In the genomic region with DNA sequence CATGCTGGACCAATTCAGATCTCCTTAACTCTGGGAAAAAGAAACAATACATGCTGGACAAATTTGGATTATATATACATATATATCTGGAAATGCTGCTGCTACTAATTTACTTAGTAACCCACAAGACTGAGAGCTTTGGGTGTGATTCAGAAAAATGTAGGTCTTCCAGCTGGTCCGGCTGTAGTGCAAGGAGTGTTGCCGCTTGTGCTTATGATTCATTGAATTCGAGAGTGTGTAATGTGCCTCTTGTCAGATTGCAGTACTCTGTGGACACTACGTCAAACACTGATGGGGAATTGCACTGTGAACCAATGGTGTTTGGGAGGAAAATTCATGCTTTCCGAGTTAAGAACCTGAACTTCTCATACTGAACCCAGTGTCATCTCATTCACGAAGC, we compare ENCODE assay signal across 18 cellular contexts.
DNase-seq lines count a peak whose midpoint lies in the region; ATAC-seq and TF ChIP-seq lines count a peak whose summit lies in the region.
"Had no signal": no experiment of that assay in that cellular context is flagged by ENCODE, and none has a peak within 500 bp of the region (broad histone marks: within the 10 kb centered on the region; RNA-seq: fewer than 3 reads in every experiment).

No MANE protein-coding gene starts in this region.

- CTCF ChIA-PET in Calu3 (lab: Charles Lee), result no interaction called here

- TF ChIP-seq CTCF in epithelial cell of esophagus (IDR thresholded peaks at IDR 0.05; ENCODE audit: insufficient read depth, low read depth, low read length, missing control alignments), result no peak
- no peak for TF ChIP-seq CTCF in left lung (IDR thresholded peaks at IDR 0.05)
- TF ChIP-seq CTCF in type B pancreatic cell (conservative IDR thresholded peaks at IDR 0.05), result no peak
- no peak for TF ChIP-seq CTCF in Calu3 (IDR thresholded peaks at IDR 0.05; ENCODE audit: unreplicated experiment)

- intact Hi-C loops in left lung (cut with DNase I) (no loop called here), Calu3 (cut with micrococcal nuclease; ENCODE audit: unreplicated experiment) (no loop called here)

- DNase-seq in epithelial cell of esophagus (ENCODE audit: low read depth), result peak; percentile 40
- DNase-seq in left lung, result no peak
- no peak for DNase-seq in type B pancreatic cell (ENCODE audit: extremely low spot score, unreplicated experiment)
- DNase-seq in dermis blood vessel endothelial cell, result no peak
- DNase-seq in Calu3, result no peak
- DNase-seq: 8988T; ACHN; BE2C; C1 segment of cervical spinal cord; CD4-positive, alpha-beta memory T cell; CD4-positive, CD25-positive, alpha-beta regulatory T cell; CD8-positive, alpha-beta memory T cell; COR-L47; DMS79 treated with DMSO at 0.1 percent for 48 hours; GF-D8 had no signal

- BruUV-seq in Calu3 (replicated peaks; lab: Mats Ljungman, UMichigan), result no TSS peak

- H3K27ac Mint-ChIP-seq in type B pancreatic cell, result peak overlapping the region; percentile 90
- no peak overlapping the region for H3K27ac Mint-ChIP-seq in Calu3 (ENCODE audit: unreplicated experiment)
- H3K27ac Mint-ChIP-seq: CD14-positive monocyte; CD4-positive, alpha-beta memory T cell; CD4-positive, CD25-positive, alpha-beta regulatory T cell; CD8-positive, alpha-beta memory T cell had no signal

- H3K36me3 Mint-ChIP-seq in type B pancreatic cell (no peaks in the 10 kb centered on the region), Calu3 (ENCODE audit: insufficient read depth, unreplicated experiment) (no peaks in the 10 kb centered on the region)
- H3K36me3 Mint-ChIP-seq: CD14-positive monocyte; CD4-positive, alpha-beta memory T cell; CD4-positive, CD25-positive, alpha-beta regulatory T cell; CD8-positive, alpha-beta memory T cell had no signal

- H3K27me3 ChIP-seq in left lung, result no peaks in the 10 kb centered on the region
- H3K27me3 ChIP-seq: BE2C, BLaER1 had no signal

- no peaks in the 10 kb centered on the region for H3K4me1 ChIP-seq in left lung
- H3K4me1 ChIP-seq: BE2C, BLaER1 had no signal

- no peak overlapping the region for H3K27ac ChIP-seq in left lung
- H3K27ac ChIP-seq: BLaER1 had no signal

- no peaks in the 10 kb centered on the region for H3K9me3 ChIP-seq in left lung
- H3K9me3 ChIP-seq: BE2C, BLaER1 had no signal

- H3K9me3 Mint-ChIP-seq in type B pancreatic cell (no peaks in the 10 kb centered on the region), Calu3 (ENCODE audit: low read depth, unreplicated experiment) (peaks cover 21% of the 10 kb centered on the region)

- no peak overlapping the region for H3K4me3 ChIP-seq in epithelial cell of esophagus (ENCODE audit: low read length)
- no peak overlapping the region for H3K4me3 ChIP-seq in left lung
- H3K4me3 ChIP-seq: BLaER1 had no signal

- H3K36me3 ChIP-seq in left lung, result no peaks in the 10 kb centered on the region
- H3K36me3 ChIP-seq: BE2C, BLaER1 had no signal

- ATAC-seq in left lung (peak; percentile 93), HG03439 (IDR thresholded peaks at IDR 0.05; ENCODE audit: unreplicated experiment) (no peak)

- H3K4me3 Mint-ChIP-seq in type B pancreatic cell (peak overlapping the region; percentile 42), Calu3 (ENCODE audit: low read depth, unreplicated experiment) (no peak overlapping the region)
- H3K4me3 Mint-ChIP-seq: CD14-positive monocyte; CD4-positive, alpha-beta memory T cell; CD4-positive, CD25-positive, alpha-beta regulatory T cell; CD8-positive, alpha-beta memory T cell had no signal

- no peaks in the 10 kb centered on the region for H3K4me1 Mint-ChIP-seq in type B pancreatic cell (ENCODE audit: unreplicated experiment)
- H3K4me1 Mint-ChIP-seq in Calu3 (ENCODE audit: low read depth, unreplicated experiment), result no peaks in the 10 kb centered on the region
- H3K4me1 Mint-ChIP-seq: CD14-positive monocyte; CD4-positive, alpha-beta memory T cell; CD4-positive, CD25-positive, alpha-beta regulatory T cell; CD8-positive, alpha-beta memory T cell had no signal

- H3K27me3 Mint-ChIP-seq in type B pancreatic cell (no peaks in the 10 kb centered on the region), Calu3 (ENCODE audit: unreplicated experiment) (no peaks in the 10 kb centered on the region)
- H3K27me3 Mint-ChIP-seq: CD4-positive, alpha-beta memory T cell; CD4-positive, CD25-positive, alpha-beta regulatory T cell; CD8-positive, alpha-beta memory T cell had no signal
